In genomic region chr5:67799732-67800234, GRCh38 we compare ENCODE assay signal across 18 cellular contexts.
A peak's percentile ranks its signal among the peaks of the same experiment; 100 is the strongest.
DNase-seq lines count a peak whose midpoint lies in the region; ATAC-seq and TF ChIP-seq lines count a peak whose summit lies in the region.
"Had no signal": no experiment of that assay in that cellular context is flagged by ENCODE, and none has a peak within 500 bp of the region (broad histone marks: within the 10 kb centered on the region; RNA-seq: fewer than 3 reads in every experiment).

No MANE protein-coding gene starts in this region.

- H3K4me3 Mint-ChIP-seq in activated naive CD8-positive, alpha-beta T cell treated with anti-CD3 and anti-CD28 coated beads, Interleukin-2, amount 50 U/mL, for 24 hours: no peak overlapping the region
- no peak overlapping the region for H3K4me3 Mint-ChIP-seq in endodermal cell
- H3K4me3 Mint-ChIP-seq: activated T-cell treated with anti-CD3 and anti-CD28 coated beads, Interleukin-2, amount 50 U/mL, for 4 hours; CD14-positive monocyte; IgD-negative memory B cell; natural killer cell; T-helper 1 cell treated with Interleukin-12 subunit alpha and Interleukin-12 subunit beta and Interleukin-4 antibody, amounts not matched to agents 30 μg/mL and 1 μg/mL, for 36 hours had no signal

- no peaks in the 10 kb centered on the region for H3K9me2 ChIP-seq in GM23248 (ENCODE audit: insufficient read depth)

- no peaks in the 10 kb centered on the region for H3K9me3 ChIP-seq in GM23248 (ENCODE audit: low read depth)
- no peaks in the 10 kb centered on the region for H3K9me3 ChIP-seq in liver (ENCODE audit: control insufficient read depth in 4 of 4, low read length in 3 of 4)
- no peaks in the 10 kb centered on the region for H3K9me3 ChIP-seq in suprapubic skin
- H3K9me3 ChIP-seq in endodermal cell (ENCODE audit: control insufficient read depth, low read length): peaks cover 36% of the 10 kb centered on the region
- H3K9me3 ChIP-seq: Peyer's patch had no signal

- H3K36me3 Mint-ChIP-seq in activated naive CD8-positive, alpha-beta T cell treated with anti-CD3 and anti-CD28 coated beads, Interleukin-2, amount 50 U/mL, for 24 hours (ENCODE audit: low read depth): no peaks in the 10 kb centered on the region
- H3K36me3 Mint-ChIP-seq in endodermal cell (ENCODE audit: low read depth): peaks cover 40% of the 10 kb centered on the region
- H3K36me3 Mint-ChIP-seq: CD14-positive monocyte, IgD-negative memory B cell, natural killer cell had no signal

- no peak overlapping the region for H2AFZ ChIP-seq in GM23248

- WGBS in GM23248 (ENCODE audit: low coverage in 1 of 2, low lambda C conversion rate in 2 of 2, missing lambda C conversion rate in 2 of 2), 2 experiments: 33 to 45% methylated on average over 5 of the region's 5 CpGs
- WGBS in liver: 76% methylated on average over 5 of the region's 5 CpGs
- 65% methylated on average over 5 of the region's 5 CpGs for WGBS in suprapubic skin
- 93 to 95% methylated on average over 4 to 5 of the region's 5 CpGs for WGBS in endodermal cell (ENCODE audit: insufficient coverage in 1 of 2, insufficient read length in 1 of 2), 2 experiments

- no peak overlapping the region for H3K4me3 ChIP-seq in GM23248
- H3K4me3 ChIP-seq in liver (ENCODE audit: low read depth in 1 of 3, low read length in 3 of 3): no peak overlapping the region
- no peak overlapping the region for H3K4me3 ChIP-seq in suprapubic skin
- no peak overlapping the region for H3K4me3 ChIP-seq in endodermal cell (ENCODE audit: low read length)
- H3K4me3 ChIP-seq: Peyer's patch had no signal

- TF ChIP-seq POLR2A in suprapubic skin (IDR thresholded peaks at IDR 0.05): no peak

- TF ChIP-seq RAD21 in liver (IDR thresholded peaks at IDR 0.05): peak; percentile 19 to 52

- peaks cover 3% of the 10 kb centered on the region for H3K4me1 Mint-ChIP-seq in activated naive CD8-positive, alpha-beta T cell treated with anti-CD3 and anti-CD28 coated beads, Interleukin-2, amount 50 U/mL, for 24 hours
- no peaks in the 10 kb centered on the region for H3K4me1 Mint-ChIP-seq in endodermal cell
- H3K4me1 Mint-ChIP-seq: CD14-positive monocyte had no signal

- H3K79me2 ChIP-seq in GM23248 (ENCODE audit: insufficient read depth): no peaks in the 10 kb centered on the region

- TF ChIP-seq CTCF in liver (IDR thresholded peaks at IDR 0.05; ENCODE audit: low read depth, low read length, missing input control): no peak
- TF ChIP-seq CTCF in suprapubic skin (IDR thresholded peaks at IDR 0.05): no peak
- no peak for TF ChIP-seq CTCF in endodermal cell (conservative IDR thresholded peaks at IDR 0.05)

- no peak for TF ChIP-seq EP300 in suprapubic skin (IDR thresholded peaks at IDR 0.05)

- H3K9ac ChIP-seq in GM23248 (no peak overlapping the region), liver (ENCODE audit: low read depth in 1 of 2, low read length in 2 of 2) (no peak overlapping the region), endodermal cell (ENCODE audit: extremely low read depth, low read length, poor library complexity, severe bottlenecking) (no peak overlapping the region)

- no peak overlapping the region for H3K27ac ChIP-seq in GM23248
- no peak overlapping the region for H3K27ac ChIP-seq in liver (ENCODE audit: low read depth in 1 of 2, low read length in 2 of 2)
- peak overlapping the region; percentile 69 for H3K27ac ChIP-seq in suprapubic skin
- no peak overlapping the region for H3K27ac ChIP-seq in endodermal cell (ENCODE audit: low read depth, low read length)

- H3F3A ChIP-seq in GM23248 (ENCODE audit: insufficient read depth): peaks cover 10% of the 10 kb centered on the region; the same call in 1 of the 2 replicates

- H3K27me3 ChIP-seq in GM23248 (replicated peaks; ENCODE audit: insufficient read depth) (no peaks in the 10 kb centered on the region), liver (ENCODE audit: control insufficient read depth in 4 of 4, insufficient read depth in 4 of 4, low read length in 3 of 4) (no peaks in the 10 kb centered on the region), suprapubic skin (no peaks in the 10 kb centered on the region), endodermal cell (ENCODE audit: control insufficient read depth, insufficient read depth, low read length, poor library complexity, severe bottlenecking) (no peaks in the 10 kb centered on the region)
- H3K27me3 ChIP-seq: Peyer's patch had no signal

- peak overlapping the region; percentile 17 for H3K4me2 ChIP-seq in GM23248 (ENCODE audit: unreplicated experiment)

- H3K9me3 Mint-ChIP-seq in activated naive CD8-positive, alpha-beta T cell treated with anti-CD3 and anti-CD28 coated beads, Interleukin-2, amount 50 U/mL, for 24 hours: peaks cover 5% of the 10 kb centered on the region
- peaks cover 34% of the 10 kb centered on the region for H3K9me3 Mint-ChIP-seq in endodermal cell
- H3K9me3 Mint-ChIP-seq: natural killer cell; T-helper 1 cell treated with Interleukin-12 subunit alpha and Interleukin-12 subunit beta and Interleukin-4 antibody, amounts not matched to agents 30 μg/mL and 1 μg/mL, for 36 hours had no signal

- no peaks in the 10 kb centered on the region for H4K20me1 ChIP-seq in GM23248 (ENCODE audit: insufficient read depth)

- H3K27ac Mint-ChIP-seq in activated naive CD8-positive, alpha-beta T cell treated with anti-CD3 and anti-CD28 coated beads, Interleukin-2, amount 50 U/mL, for 24 hours: no peak overlapping the region
- no peak overlapping the region for H3K27ac Mint-ChIP-seq in endodermal cell
- H3K27ac Mint-ChIP-seq: CD14-positive monocyte; natural killer cell; T-helper 1 cell treated with Interleukin-12 subunit alpha and Interleukin-12 subunit beta and Interleukin-4 antibody, amounts not matched to agents 30 μg/mL and 1 μg/mL, for 36 hours had no signal

- H3K4me1 ChIP-seq in GM23248 (ENCODE audit: insufficient read depth): 0 out of 2 replicates have a peak, but pooled peaks cover 8% of the 10 kb centered on the region
- H3K4me1 ChIP-seq in liver (ENCODE audit: control insufficient read depth in 4 of 4, insufficient read depth in 4 of 4, low read length in 3 of 4): peaks cover 0 to 30% (median 6%) of the 10 kb centered on the region in 4 donors
- peaks cover 23% of the 10 kb centered on the region for H3K4me1 ChIP-seq in suprapubic skin
- no peaks in the 10 kb centered on the region for H3K4me1 ChIP-seq in endodermal cell (ENCODE audit: control insufficient read depth, insufficient read depth, low read length)
- H3K4me1 ChIP-seq: Peyer's patch had no signal

- DNase-seq in GM23248 (peak; percentile 7), fibroblast of gingiva (ENCODE audit: low read depth) (peak; percentile 88), suprapubic skin (ENCODE audit: low spot score in 2 of 2) (no peak), endodermal cell (no peak)
- DNase-seq in activated naive CD8-positive, alpha-beta T cell treated with anti-CD3 and anti-CD28 coated beads, Interleukin-2, amount 50 U/mL, for 24 hours: no peak
- DNase-seq: activated CD4-positive, alpha-beta T cell treated with anti-CD3 and anti-CD28 coated beads for 48 hours; activated T-cell treated with anti-CD3 and anti-CD28 coated beads, Interleukin-2, amount 50 U/mL, for 4 hours; anterior cingulate cortex; natural killer cell; NCI-H1417 treated with DMSO at 0.1 percent for 48 hours; NCI-H510A treated with DMSO at 0.1 percent for 48 hours; Peyer's patch had no signal

- no peak for ATAC-seq in GM18517 (IDR thresholded peaks at IDR 0.05; ENCODE audit: unreplicated experiment)
- ATAC-seq in GM21619 (IDR thresholded peaks at IDR 0.05; ENCODE audit: unreplicated experiment): no peak
- ATAC-seq in activated naive CD8-positive, alpha-beta T cell treated with anti-CD3 and anti-CD28 coated beads, Interleukin-2, amount 50 U/mL, for 24 hours: no peak
- ATAC-seq: activated T-cell treated with anti-CD3 and anti-CD28 coated beads, Interleukin-2, amount 50 U/mL, for 4 hours; natural killer cell had no signal

- H3K27me3 Mint-ChIP-seq in activated naive CD8-positive, alpha-beta T cell treated with anti-CD3 and anti-CD28 coated beads, Interleukin-2, amount 50 U/mL, for 24 hours: no peaks in the 10 kb centered on the region
- H3K27me3 Mint-ChIP-seq in endodermal cell (ENCODE audit: insufficient read depth): peaks cover 7% of the 10 kb centered on the region

- in situ Hi-C loops in GM23248 (cut with MboI): no loop called here

- no peaks in the 10 kb centered on the region for H3K36me3 ChIP-seq in GM23248 (ENCODE audit: low read depth)
- peaks cover 0 to 6% (median 0%) of the 10 kb centered on the region in 4 donors for H3K36me3 ChIP-seq in liver (ENCODE audit: control insufficient read depth in 4 of 4, insufficient read depth in 3 of 4, low read depth in 1 of 4, low read length in 3 of 4)
- H3K36me3 ChIP-seq in suprapubic skin: no peaks in the 10 kb centered on the region
- no peaks in the 10 kb centered on the region for H3K36me3 ChIP-seq in endodermal cell (ENCODE audit: control insufficient read depth, insufficient read depth, low read length)
- H3K36me3 ChIP-seq: Peyer's patch had no signal

TF ChIP-seq in liver, 16 proteins besides CTCF, POLR2A, EP300 and RAD21 (continues in another document):
- TF ChIP-seq TAF1 (conservative IDR thresholded peaks at IDR 0.05) (no peak), NR2F2 (IDR thresholded peaks at IDR 0.05) (peak; percentile 98), SP1 (IDR thresholded peaks at IDR 0.05) (peak; percentile 68), YY1 (IDR thresholded peaks at IDR 0.05) (no peak), REST (IDR thresholded peaks at IDR 0.05) (peak; percentile 28), RXRA (IDR thresholded peaks at IDR 0.05) (peak; percentile 50 to 90)

Comparison
In these comparisons a context has a peak if more than half of its experiments do, and no peak if none do; other contexts are left out.
1. DNase-seq: peak in GM23248 (single experiment) and fibroblast of gingiva (single experiment); none in suprapubic skin (0 of 2), activated naive CD8-positive, alpha-beta T cell treated with anti-CD3 and anti-CD28 coated beads, Interleukin-2, amount 50 U/mL, for 24 hours (single experiment) and endodermal cell (single experiment).